Comparison of ENCODE assay signal across 26 cellular contexts in genomic region chr7:47367369-47367768, GRCh38.
"Had no signal": no experiment of that assay in that cellular context is flagged by ENCODE, and none has a peak within 500 bp of the region (broad histone marks: within the 10 kb centered on the region; RNA-seq: fewer than 3 reads in every experiment).

No MANE protein-coding gene starts in this region.

- H3K27me3 Mint-ChIP-seq: dendritic cell treated with granulocyte-macrophage colony-stimulating factor and Interleukin-4, amounts not matched to agents 40 ng/mL and 50 ng/mL, for 4 days; stimulated activated naive B cell treated with anti-CD40 and anti-IgM and Interleukin-4, amounts not matched to agents 10 μg/mL and 1 μg/mL and 100 μg/mL, for 72 hours; stimulated activated naive CD8-positive, alpha-beta T cell treated with anti-CD3 and anti-CD28 coated beads, Interleukin-15, Interleukin-2, amounts not matched to agents 100 ng/mL and 50 ng/mL, for 24 hours had no signal

- H3K27ac Mint-ChIP-seq: dendritic cell treated with granulocyte-macrophage colony-stimulating factor and Interleukin-4, amounts not matched to agents 40 ng/mL and 50 ng/mL, for 4 days; immature natural killer cell; natural killer cell; stimulated activated naive B cell treated with anti-CD40 and anti-IgM and Interleukin-4, amounts not matched to agents 10 μg/mL and 1 μg/mL and 100 μg/mL, for 72 hours; stimulated activated naive CD8-positive, alpha-beta T cell treated with anti-CD3 and anti-CD28 coated beads, Interleukin-15, Interleukin-2, amounts not matched to agents 100 ng/mL and 50 ng/mL, for 24 hours had no signal

- H3K4me1 ChIP-seq: uterus had no signal

- H3K27me3 ChIP-seq: colonic mucosa, esophagus squamous epithelium, tibial nerve, upper lobe of right lung, uterus had no signal

- H3K36me3 ChIP-seq: uterus had no signal

- H3K9me3 Mint-ChIP-seq: dendritic cell treated with granulocyte-macrophage colony-stimulating factor and Interleukin-4, amounts not matched to agents 40 ng/mL and 50 ng/mL, for 4 days; natural killer cell; stimulated activated naive B cell treated with anti-CD40 and anti-IgM and Interleukin-4, amounts not matched to agents 10 μg/mL and 1 μg/mL and 100 μg/mL, for 72 hours; stimulated activated naive CD8-positive, alpha-beta T cell treated with anti-CD3 and anti-CD28 coated beads, Interleukin-15, Interleukin-2, amounts not matched to agents 100 ng/mL and 50 ng/mL, for 24 hours had no signal

- H3K27ac ChIP-seq: colonic mucosa, esophagus squamous epithelium, left ventricle myocardium inferior, lower lobe of right lung, psoas muscle, skin epidermis, thoracic aorta, upper lobe of right lung, uterus had no signal

- H3K4me3 Mint-ChIP-seq: dendritic cell treated with granulocyte-macrophage colony-stimulating factor and Interleukin-4, amounts not matched to agents 40 ng/mL and 50 ng/mL, for 4 days; immature natural killer cell; natural killer cell; stimulated activated naive B cell treated with anti-CD40 and anti-IgM and Interleukin-4, amounts not matched to agents 10 μg/mL and 1 μg/mL and 100 μg/mL, for 72 hours; stimulated activated naive CD8-positive, alpha-beta T cell treated with anti-CD3 and anti-CD28 coated beads, Interleukin-15, Interleukin-2, amounts not matched to agents 100 ng/mL and 50 ng/mL, for 24 hours had no signal

- FAIRE-seq: endometrium had no signal

- ATAC-seq: left colon; lower lobe of right lung; natural killer cell; psoas muscle; right cardiac atrium; stimulated activated naive B cell treated with anti-CD40 and anti-IgM and Interleukin-4, amounts not matched to agents 10 μg/mL and 1 μg/mL and 100 μg/mL, for 72 hours; upper lobe of right lung had no signal

- H3K4me1 Mint-ChIP-seq: immature natural killer cell; natural killer cell; stimulated activated naive B cell treated with anti-CD40 and anti-IgM and Interleukin-4, amounts not matched to agents 10 μg/mL and 1 μg/mL and 100 μg/mL, for 72 hours had no signal

- H3K4me3 ChIP-seq: colonic mucosa, esophagus squamous epithelium, left ventricle myocardium inferior, lower lobe of right lung, psoas muscle, skin epidermis, thoracic aorta, tibial nerve, upper lobe of right lung, uterus had no signal

- H3K36me3 Mint-ChIP-seq: immature natural killer cell, natural killer cell had no signal

- DNase-seq: colonic mucosa; effector memory CD4-positive, alpha-beta T cell; erythroblast; esophagus squamous epithelium; foreskin melanocyte; hypothalamus; immature natural killer cell; islet precursor cell; kidney glomerular epithelial cell; left ventricle myocardium inferior; lower lobe of right lung; natural killer cell; psoas muscle; right cardiac atrium; stimulated activated CD4-positive, alpha-beta T cell treated with anti-CD3 and anti-CD28 coated beads, Interleukin-15, amount 100 ng/mL, for 24 hours; stimulated activated CD4-positive, alpha-beta T cell treated with anti-CD3 and anti-CD28 coated beads, Interleukin-2, amount 100 ng/mL, for 48 hours; stimulated activated naive B cell treated with anti-CD40 and anti-IgM and Interleukin-4, amounts not matched to agents 10 μg/mL and 1 μg/mL and 100 μg/mL, for 72 hours; uterus had no signal

- H3K9me3 ChIP-seq: colonic mucosa, esophagus squamous epithelium, left ventricle myocardium inferior, lower lobe of right lung, psoas muscle, thoracic aorta, tibial nerve, upper lobe of right lung, uterus had no signal
